Comparison of ENCODE assay signal across 10 cellular contexts in the genomic region with DNA sequence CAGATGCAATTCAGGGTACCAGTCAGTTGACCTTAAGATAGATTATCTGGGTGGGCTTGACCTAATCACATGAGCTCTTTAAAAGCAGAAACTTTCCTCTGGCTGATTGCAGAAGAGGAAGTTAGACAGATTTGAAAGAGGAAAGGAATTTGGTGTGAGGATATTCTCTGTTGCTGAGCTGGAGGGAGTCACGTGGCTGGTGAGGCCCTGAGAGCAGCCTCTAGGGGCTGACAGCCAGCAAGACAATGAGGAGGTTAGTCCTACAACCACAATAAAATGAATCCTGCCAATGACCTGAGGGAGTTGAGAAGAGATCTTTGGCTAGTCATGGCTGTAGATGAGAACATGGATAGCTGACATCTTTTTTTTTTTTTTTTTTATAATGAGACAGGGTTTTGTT.
A peak's percentile ranks its signal among the peaks of the same experiment; 100 is the strongest.
DNase-seq lines count a peak whose midpoint lies in the region; ATAC-seq, FAIRE-seq and TF ChIP-seq lines count a peak whose summit lies in the region.
"Had no signal": no experiment of that assay in that cellular context is flagged by ENCODE, and none has a peak within 500 bp of the region (broad histone marks: within the 10 kb centered on the region; RNA-seq: fewer than 3 reads in every experiment).

No MANE protein-coding gene starts in this region.

- H3K9ac ChIP-seq in kidney (ENCODE audit: low read length in 2 of 2) = no peak overlapping the region
- no peak overlapping the region for H3K9ac ChIP-seq in SK-N-SH

- H4K20me1 ChIP-seq in SK-N-SH (ENCODE audit: insufficient read depth) = no peaks in the 10 kb centered on the region

- H3K27me3 ChIP-seq in MG63 = no peaks in the 10 kb centered on the region
- no peaks in the 10 kb centered on the region; the same call in 1 of the 2 replicates for H3K27me3 ChIP-seq in SK-N-SH (ENCODE audit: insufficient read depth)

- no peak for TF ChIP-seq EP300 in SK-N-SH (IDR thresholded peaks at IDR 0.05; ENCODE audit: borderline replicate concordance in 1 of 2, low read depth in 1 of 2, low read length in 1 of 2)

- H3K9me3 ChIP-seq in MG63 = no peaks in the 10 kb centered on the region
- H3K9me3 ChIP-seq in kidney (ENCODE audit: control insufficient read depth in 1 of 2, low read length in 2 of 2) = no peaks in the 10 kb centered on the region
- H3K9me3 ChIP-seq in SK-N-SH = no peaks in the 10 kb centered on the region

- H2AFZ ChIP-seq in SK-N-SH (ENCODE audit: low read depth) = no peak overlapping the region

- H3K36me3 Mint-ChIP-seq in WTC11 = no peaks in the 10 kb centered on the region
- H3K36me3 Mint-ChIP-seq: mesothelial cell of epicardium had no signal

- H3K4me1 Mint-ChIP-seq in WTC11 = 0 out of 2 replicates have a peak, but pooled peaks cover 6% of the 10 kb centered on the region
- H3K4me1 Mint-ChIP-seq: mesothelial cell of epicardium had no signal

- no peaks in the 10 kb centered on the region for H3K79me2 ChIP-seq in SK-N-SH (ENCODE audit: insufficient read depth)

- H3K27ac Mint-ChIP-seq in WTC11 = no peak overlapping the region
- H3K27ac Mint-ChIP-seq: mesothelial cell of epicardium had no signal

- H3K27me3 Mint-ChIP-seq in WTC11 (ENCODE audit: low read depth) = no peaks in the 10 kb centered on the region

- POLR2A ChIA-PET in WTC11 (lab: Charles Lee) = interaction anchor here (0.5 kb wide), 1 partner anchor 479 kb away, joined by 3 read pairs; no protein-coding TSS in a partner anchor
- POLR2A ChIA-PET in SK-N-SH (lab: Yijun Ruan, JAX) = no interaction called here

- FAIRE-seq in kidney (lab: Jason Lieb, UNC) = no peak
- FAIRE-seq: endometrium had no signal

- H3K27ac ChIP-seq in kidney (ENCODE audit: low read depth in 2 of 2, low read length in 2 of 2) = no peak overlapping the region
- H3K27ac ChIP-seq in SK-N-SH (ENCODE audit: low read depth in 2 of 2, low read length in 1 of 2) = no peak overlapping the region

- TF ChIP-seq RAD21 in SK-N-SH (IDR thresholded peaks at IDR 0.05; ENCODE audit: low read length) = no peak

- DNase-seq in MG63 (peak; percentile 14), WTC11 (ENCODE audit: low spot score) (no peak), pons (ENCODE audit: low spot score) (peak; percentile 41), kidney (no peak), SK-N-SH (no peak)
- DNase-seq: NCI-H2029 had no signal

- WGBS in SK-N-SH (ENCODE audit: low lambda C conversion rate) = 46% methylated on average over 1 of the region's 1 CpG

- H3K4me2 ChIP-seq in SK-N-SH = no peak overlapping the region

- H3K9me2 ChIP-seq in SK-N-SH = no peaks in the 10 kb centered on the region

- H3K4me1 ChIP-seq in kidney (ENCODE audit: control insufficient read depth in 1 of 2, insufficient read depth in 1 of 2, low read depth in 1 of 2, low read length in 2 of 2) (no peaks in the 10 kb centered on the region), SK-N-SH (ENCODE audit: control insufficient read depth in 1 of 2, insufficient read depth in 2 of 2, low read depth in 1 of 2, low read length in 1 of 2) (peaks cover 0 to 4% of the 10 kb centered on the region in 2 experiments; a peak in 1 of 4 replicates)

- ATAC-seq in GM21786 (IDR thresholded peaks at IDR 0.05; ENCODE audit: unreplicated experiment) (peak; percentile 53), WTC11 (peak; percentile 46), HG03457 (IDR thresholded peaks at IDR 0.05; ENCODE audit: unreplicated experiment) (no peak)

- no peaks in the 10 kb centered on the region; the same call in 1 of the 2 replicates for H3K9me3 Mint-ChIP-seq in WTC11

- H3K36me3 ChIP-seq in MG63 (no peaks in the 10 kb centered on the region), kidney (ENCODE audit: control insufficient read depth in 1 of 2, insufficient read depth in 2 of 2, low read length in 2 of 2) (no peaks in the 10 kb centered on the region), SK-N-SH (replicated peaks in 1 of 2; ENCODE audit: control insufficient read depth in 1 of 2, insufficient read depth in 2 of 2, low read length in 1 of 2) (no peaks in the 10 kb centered on the region)

- TF ChIP-seq CTCF in WTC11 (IDR thresholded peaks at IDR 0.05) (no peak), kidney (IDR thresholded peaks at IDR 0.05; ENCODE audit: borderline replicate concordance, extremely low read depth, insufficient read depth) (no peak), SK-N-SH (IDR thresholded peaks at IDR 0.05) (no peak)

- H3K4me3 ChIP-seq in MG63 (no peak overlapping the region), kidney (ENCODE audit: low read length in 2 of 2) (no peak overlapping the region), SK-N-SH (ENCODE audit: low read depth in 2 of 2, low read length in 1 of 2) (no peak overlapping the region)

- intact Hi-C loops in kidney (cut with DNase I) = no loop called here

- H3F3A ChIP-seq in SK-N-SH (replicated peaks; ENCODE audit: insufficient read depth) = no peaks in the 10 kb centered on the region

- H3K4me3 Mint-ChIP-seq in WTC11 = no peak overlapping the region
- H3K4me3 Mint-ChIP-seq: mesothelial cell of epicardium had no signal

- CTCF ChIA-PET in WTC11 (lab: Charles Lee) (interaction anchor here (0.7 to 1.3 kb wide), 4 partner anchors 15 to 252 kb away, joined by 3 to 4 read pairs (median 3); no protein-coding TSS in a partner anchor), SK-N-SH (lab: Yijun Ruan, JAX) (interaction anchor here (1.1 kb wide), 1 partner anchor 156 kb away, joined by 3 read pairs; no protein-coding TSS in a partner anchor)

TF ChIP-seq in WTC11, 78 proteins besides CTCF, POLR2A, EP300 and RAD21 (continues in another document):
- no peak for TF ChIP-seq SOX15 (CRISPR knock-in tag; IDR thresholded peaks at IDR 0.05)
- TF ChIP-seq, protein P1, sequence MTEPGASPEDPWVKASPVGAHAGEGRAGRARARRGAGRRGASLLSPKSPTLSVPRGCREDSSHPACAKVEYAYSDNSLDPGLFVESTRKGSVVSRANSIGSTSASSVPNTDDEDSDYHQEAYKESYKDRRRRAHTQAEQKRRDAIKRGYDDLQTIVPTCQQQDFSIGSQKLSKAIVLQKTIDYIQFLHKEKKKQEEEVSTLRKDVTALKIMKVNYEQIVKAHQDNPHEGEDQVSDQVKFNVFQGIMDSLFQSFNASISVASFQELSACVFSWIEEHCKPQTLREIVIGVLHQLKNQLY (CRISPR knock-in tag; IDR thresholded peaks at IDR 0.05) = no peak
- TF ChIP-seq, protein P2, sequence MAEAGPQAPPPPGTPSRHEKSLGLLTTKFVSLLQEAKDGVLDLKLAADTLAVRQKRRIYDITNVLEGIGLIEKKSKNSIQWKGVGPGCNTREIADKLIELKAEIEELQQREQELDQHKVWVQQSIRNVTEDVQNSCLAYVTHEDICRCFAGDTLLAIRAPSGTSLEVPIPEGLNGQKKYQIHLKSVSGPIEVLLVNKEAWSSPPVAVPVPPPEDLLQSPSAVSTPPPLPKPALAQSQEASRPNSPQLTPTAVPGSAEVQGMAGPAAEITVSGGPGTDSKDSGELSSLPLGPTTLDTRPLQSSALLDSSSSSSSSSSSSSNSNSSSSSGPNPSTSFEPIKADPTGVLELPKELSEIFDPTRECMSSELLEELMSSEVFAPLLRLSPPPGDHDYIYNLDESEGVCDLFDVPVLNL (CRISPR knock-in tag; IDR thresholded peaks at IDR 0.05; ENCODE audit: borderline replicate concordance, low read depth) = no peak
- TF ChIP-seq, protein P3, sequence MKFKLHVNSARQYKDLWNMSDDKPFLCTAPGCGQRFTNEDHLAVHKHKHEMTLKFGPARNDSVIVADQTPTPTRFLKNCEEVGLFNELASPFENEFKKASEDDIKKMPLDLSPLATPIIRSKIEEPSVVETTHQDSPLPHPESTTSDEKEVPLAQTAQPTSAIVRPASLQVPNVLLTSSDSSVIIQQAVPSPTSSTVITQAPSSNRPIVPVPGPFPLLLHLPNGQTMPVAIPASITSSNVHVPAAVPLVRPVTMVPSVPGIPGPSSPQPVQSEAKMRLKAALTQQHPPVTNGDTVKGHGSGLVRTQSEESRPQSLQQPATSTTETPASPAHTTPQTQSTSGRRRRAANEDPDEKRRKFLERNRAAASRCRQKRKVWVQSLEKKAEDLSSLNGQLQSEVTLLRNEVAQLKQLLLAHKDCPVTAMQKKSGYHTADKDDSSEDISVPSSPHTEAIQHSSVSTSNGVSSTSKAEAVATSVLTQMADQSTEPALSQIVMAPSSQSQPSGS (CRISPR knock-in tag; IDR thresholded peaks at IDR 0.05; ENCODE audit: borderline replicate concordance, low read depth) = no peak
- no peak for TF ChIP-seq NFATC4 (CRISPR knock-in tag; IDR thresholded peaks at IDR 0.05)
- TF ChIP-seq FOXP1 (CRISPR knock-in tag; IDR thresholded peaks at IDR 0.05; ENCODE audit: borderline replicate concordance) = no peak

TF ChIP-seq in SK-N-SH, 30 proteins besides CTCF, POLR2A, EP300 and RAD21 (continues in another document):
- no peak for TF ChIP-seq FOXM1 (IDR thresholded peaks at IDR 0.05; ENCODE audit: low read depth)
- no peak for TF ChIP-seq TAF1 (IDR thresholded peaks at IDR 0.05; ENCODE audit: borderline replicate concordance, low read depth, low read length)
- TF ChIP-seq, protein P4, sequence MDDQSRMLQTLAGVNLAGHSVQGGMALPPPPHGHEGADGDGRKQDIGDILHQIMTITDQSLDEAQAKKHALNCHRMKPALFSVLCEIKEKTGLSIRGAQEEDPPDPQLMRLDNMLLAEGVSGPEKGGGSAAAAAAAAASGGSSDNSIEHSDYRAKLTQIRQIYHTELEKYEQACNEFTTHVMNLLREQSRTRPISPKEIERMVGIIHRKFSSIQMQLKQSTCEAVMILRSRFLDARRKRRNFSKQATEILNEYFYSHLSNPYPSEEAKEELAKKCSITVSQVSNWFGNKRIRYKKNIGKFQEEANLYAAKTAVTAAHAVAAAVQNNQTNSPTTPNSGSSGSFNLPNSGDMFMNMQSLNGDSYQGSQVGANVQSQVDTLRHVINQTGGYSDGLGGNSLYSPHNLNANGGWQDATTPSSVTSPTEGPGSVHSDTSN (IDR thresholded peaks at IDR 0.05) = no peak
- TF ChIP-seq GABPA (IDR thresholded peaks at IDR 0.05; ENCODE audit: low read depth) = no peak
- no peak for TF ChIP-seq RXRA (IDR thresholded peaks at IDR 0.05; ENCODE audit: borderline replicate concordance, low read depth)
- TF ChIP-seq, protein P5, sequence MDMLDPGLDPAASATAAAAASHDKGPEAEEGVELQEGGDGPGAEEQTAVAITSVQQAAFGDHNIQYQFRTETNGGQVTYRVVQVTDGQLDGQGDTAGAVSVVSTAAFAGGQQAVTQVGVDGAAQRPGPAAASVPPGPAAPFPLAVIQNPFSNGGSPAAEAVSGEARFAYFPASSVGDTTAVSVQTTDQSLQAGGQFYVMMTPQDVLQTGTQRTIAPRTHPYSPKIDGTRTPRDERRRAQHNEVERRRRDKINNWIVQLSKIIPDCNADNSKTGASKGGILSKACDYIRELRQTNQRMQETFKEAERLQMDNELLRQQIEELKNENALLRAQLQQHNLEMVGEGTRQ (IDR thresholded peaks at IDR 0.05; ENCODE audit: borderline replicate concordance, low read depth, low read length) = no peak
- no peak for TF ChIP-seq MXI1 (IDR thresholded peaks at IDR 0.05; ENCODE audit: low read depth, low read length)
- no peak for TF ChIP-seq TEAD4 (IDR thresholded peaks at IDR 0.05; ENCODE audit: borderline replicate concordance, insufficient read depth)

Comparison
In these comparisons a context has a peak if more than half of its experiments do, and no peak if none do; other contexts are left out.
1. DNase-seq: peak in MG63 (single experiment) and pons (single experiment); none in WTC11 (single experiment), kidney (single experiment) and SK-N-SH (single experiment).